Comparison of ENCODE assay signal across 2 cellular contexts in genomic region chr9:129597355-129598088, GRCh38.
TF ChIP-seq lines count a peak whose summit lies in the region.

No MANE protein-coding gene starts in this region.

TF ChIP-seq in SK-N-SH, 30 proteins besides CTCF, POLR2A, EP300 and RAD21:
- TF ChIP-seq RFX5 (IDR thresholded peaks at IDR 0.05; ENCODE audit: low read length) (no peak), USF2 (IDR thresholded peaks at IDR 0.05; ENCODE audit: borderline replicate concordance, low read depth, low read length) (no peak), TAF1 (IDR thresholded peaks at IDR 0.05; ENCODE audit: borderline replicate concordance, low read depth, low read length) (no peak), RXRA (IDR thresholded peaks at IDR 0.05; ENCODE audit: borderline replicate concordance, low read depth) (no peak), SIN3A (IDR thresholded peaks at IDR 0.05; ENCODE audit: borderline replicate concordance, low read depth, low read length) (no peak), MAX (IDR thresholded peaks at IDR 0.05; ENCODE audit: low read depth) (no peak), YY1 (IDR thresholded peaks at IDR 0.05; ENCODE audit: low read depth) (no peak), RCOR1 (IDR thresholded peaks at IDR 0.05; ENCODE audit: low read length) (no peak), NFIC (IDR thresholded peaks at IDR 0.05; ENCODE audit: borderline replicate concordance) (no peak), GATA2 (CRISPR knock-in tag; IDR thresholded peaks at IDR 0.05) (no peak), MXI1 (IDR thresholded peaks at IDR 0.05; ENCODE audit: low read depth, low read length) (no peak), POLR2AphosphoS5 (IDR thresholded peaks at IDR 0.05; ENCODE audit: low read depth, low read length) (no peak), IRF3 (IDR thresholded peaks at IDR 0.05; ENCODE audit: low read depth, low read length) (no peak), EZH2phosphoT487 (IDR thresholded peaks at IDR 0.05; ENCODE audit: borderline replicate concordance, low read depth) (no peak)

TF ChIP-seq in endothelial cell of umbilical vein, 7 proteins besides CTCF, POLR2A, EP300 and RAD21:
- no peak for TF ChIP-seq MAX (IDR thresholded peaks at IDR 0.05; ENCODE audit: insufficient read depth, insufficient read length)
- TF ChIP-seq FOS (IDR thresholded peaks at IDR 0.05; ENCODE audit: borderline replicate concordance, insufficient read depth, low read length), result no peak
- no peak for TF ChIP-seq GATA2 (IDR thresholded peaks at IDR 0.05; ENCODE audit: insufficient read depth, insufficient read length, low read depth, low read length)
- no peak for TF ChIP-seq EZH2 (IDR thresholded peaks at IDR 0.05; ENCODE audit: borderline replicate concordance, low read depth, low read length, severe bottlenecking)
- no peak for TF ChIP-seq MYC (IDR thresholded peaks at IDR 0.05; ENCODE audit: low read depth, low read length)
TF ChIP-seq in endothelial cell of umbilical vein: peak in this region for 0.
